Comparison of ENCODE assay signal across 9 cellular contexts in genomic region chr7:22677267-22677666, GRCh38. TPM values are rescaled to one million over a fixed set of nuclear protein-coding genes. Genes with fewer than 3 reads are reported as not detected.
A peak's percentile ranks its signal among the peaks of the same experiment; 100 is the strongest.
DNase-seq lines count a peak whose midpoint lies in the region; ATAC-seq, FAIRE-seq and TF ChIP-seq lines count a peak whose summit lies in the region.
"Not testable (repeated sequence)": the region's sequence is repeated elsewhere in the genome, so short reads cannot be mapped to it uniquely, and the experiment has no call there.
"Had no signal": no experiment of that assay in that cellular context is flagged by ENCODE, and none has a peak within 500 bp of the region (broad histone marks: within the 10 kb centered on the region; RNA-seq: fewer than 3 reads in every experiment).

No MANE protein-coding gene starts in this region.

- peak overlapping the region; percentile 31 for H3K27ac Mint-ChIP-seq in CD4-positive, alpha-beta T cell
- H3K27ac Mint-ChIP-seq in activated CD4-positive, alpha-beta memory T cell treated with anti-CD3 and anti-CD28 coated beads for 36 hours: peak overlapping the region; percentile 59
- peak overlapping the region; percentile 64 for H3K27ac Mint-ChIP-seq in activated T-helper 2 cell treated with anti-CD3 and anti-CD28 coated beads, Interferon-gamma antibody, Interleukin-2, Interleukin-4, amounts not matched to agents 10 μg/mL and 5 μg/mL and 100 μg/mL, durations not matched to agents 14 hours and 24 hours and 36 hours
- H3K27ac Mint-ChIP-seq in naive thymus-derived CD8-positive, alpha-beta T cell: peak overlapping the region in 6 of 10 donors; percentile 51 to 93 (median 74)

- FAIRE-seq in K562 (lab: Jason Lieb, UNC): not testable (repeated sequence)

- H3K36me3 ChIP-seq in OCI-LY3 (replicated peaks; ENCODE audit: low read depth, low read length): peaks cover 27% of the 10 kb centered on the region
- not testable (repeated sequence) for H3K36me3 ChIP-seq in K562 (ENCODE audit: control insufficient read depth, insufficient read depth, low read length)

- WGBS in K562 (ENCODE audit: insufficient coverage, low coverage, missing lambda C conversion rate): 22% methylated on average over 5 of the region's 5 CpGs

- ATAC-seq in CD4-positive, alpha-beta T cell (ENCODE audit: poor library complexity); K562; naive thymus-derived CD8-positive, alpha-beta T cell: not testable (repeated sequence)
- peak; percentile 31 for ATAC-seq in HG02884 (IDR thresholded peaks at IDR 0.05; ENCODE audit: unreplicated experiment)

- H4K20me1 ChIP-seq in OCI-LY3 (ENCODE audit: insufficient read depth, low read length): peaks cover 81% of the 10 kb centered on the region
- H4K20me1 ChIP-seq in K562 (replicated peaks; ENCODE audit: control insufficient read depth, insufficient read depth, low read length): not testable (repeated sequence)

- DNase-seq in CD4-positive, alpha-beta T cell; activated T-helper 2 cell treated with anti-CD3 and anti-CD28 coated beads, Interferon-gamma antibody, Interleukin-2, Interleukin-4, amounts not matched to agents 10 μg/mL and 5 μg/mL and 100 μg/mL, durations not matched to agents 14 hours and 24 hours and 36 hours (ENCODE audit: low spot score); K562 (ENCODE audit: extremely low read depth in 1 of 4, low spot score in 3 of 4); naive thymus-derived CD8-positive, alpha-beta T cell: not testable (repeated sequence)
- peak; percentile 21 for DNase-seq in activated CD4-positive, alpha-beta memory T cell treated with anti-CD3 and anti-CD28 coated beads for 36 hours

- not testable (repeated sequence) for H3K9me3 ChIP-seq in CD4-positive, alpha-beta T cell (ENCODE audit: control insufficient read depth, low read length); OCI-LY3 (ENCODE audit: insufficient read depth, low read length); K562 (replicated peaks; ENCODE audit: control insufficient read depth, insufficient read depth, low read depth, low read length)

- POLR2A ChIA-PET in CD4-positive, alpha-beta T cell (lab: Charles Lee); naive thymus-derived CD8-positive, alpha-beta T cell (lab: Charles Lee): not testable (repeated sequence)
- POLR2A ChIA-PET in activated CD4-positive, alpha-beta memory T cell treated with anti-CD3 and anti-CD28 coated beads for 36 hours (lab: Charles Lee): interaction anchor here (0.7 to 3.7 kb wide), 5 partner anchors 9 to 113 kb away, joined by 3 to 11 read pairs (median 3); no protein-coding TSS in a partner anchor
- POLR2A ChIA-PET in K562 (lab: Yijun Ruan, JAX): interaction anchor here (2.1 to 2.9 kb wide), 4 partner anchors 10 to 19 kb away, joined by 8 to 10 read pairs (median 9); no protein-coding TSS in a partner anchor

- not testable (repeated sequence) for TF ChIP-seq EP300 in K562 (IDR thresholded peaks at IDR 0.05; ENCODE audit: low read length)

- CTCF ChIA-PET in CD4-positive, alpha-beta T cell (lab: Charles Lee); K562 (lab: Yijun Ruan, JAX; ENCODE audit: low intra/inter-chr PET ratio): not testable (repeated sequence)
- CTCF ChIA-PET in activated CD4-positive, alpha-beta memory T cell treated with anti-CD3 and anti-CD28 coated beads for 36 hours (lab: Charles Lee): interaction anchor here (1.2 to 3.5 kb wide), 4 partner anchors 37 to 378 kb away, joined by 3 to 17 read pairs (median 9); no protein-coding TSS in a partner anchor

- not testable (repeated sequence) for TF ChIP-seq CTCF in CD4-positive, alpha-beta T cell (IDR thresholded peaks at IDR 0.05); OCI-LY3 (IDR thresholded peaks at IDR 0.05; ENCODE audit: low read depth, low read length); K562 (IDR thresholded peaks at IDR 0.05 in 2 of 3, conservative IDR thresholded peaks at IDR 0.05 in 1 of 3; ENCODE audit: insufficient read depth in 2 of 3, low read depth in 1 of 3, low read length in 3 of 3)

- H2AFZ ChIP-seq in OCI-LY3 (ENCODE audit: low read depth, low read length); K562 (ENCODE audit: low read depth, low read length): not testable (repeated sequence)

- H3K79me2 ChIP-seq in OCI-LY3 (ENCODE audit: low read length): peaks cover 100% of the 10 kb centered on the region
- H3K79me2 ChIP-seq in K562 (ENCODE audit: control insufficient read depth, insufficient read depth, low read length): peaks cover 40% of the 10 kb centered on the region

- not testable (repeated sequence) for H3K27me3 ChIP-seq in CD4-positive, alpha-beta T cell (ENCODE audit: control insufficient read depth, insufficient read depth, low read length); OCI-LY3 (ENCODE audit: low read depth, low read length); K562 (ENCODE audit: control insufficient read depth in 2 of 2, insufficient read depth in 2 of 2, low read length in 2 of 2)

- H3K9me3 Mint-ChIP-seq in CD4-positive, alpha-beta T cell; activated CD4-positive, alpha-beta memory T cell treated with anti-CD3 and anti-CD28 coated beads for 36 hours: not testable (repeated sequence)
- peaks cover 11% of the 10 kb centered on the region for H3K9me3 Mint-ChIP-seq in activated T-helper 2 cell treated with anti-CD3 and anti-CD28 coated beads, Interferon-gamma antibody, Interleukin-2, Interleukin-4, amounts not matched to agents 10 μg/mL and 5 μg/mL and 100 μg/mL, durations not matched to agents 14 hours and 24 hours and 36 hours
- peaks cover 0 to 10% (median 0%) of the 10 kb centered on the region in 9 donors for H3K9me3 Mint-ChIP-seq in naive thymus-derived CD8-positive, alpha-beta T cell

- intact Hi-C loops in CD4-positive, alpha-beta T cell (cut with DNase I, micrococcal nuclease); K562 (cut with micrococcal nuclease): not testable (repeated sequence)
- intact Hi-C loops in activated CD4-positive, alpha-beta memory T cell treated with anti-CD3 and anti-CD28 coated beads for 36 hours (cut with micrococcal nuclease): loop anchor here (1.0 to 5.0 kb wide), 5 partner anchors 21 to 920 kb away; partner anchors contain the start of genes CCDC126 and IL6
- intact Hi-C loops in activated T-helper 2 cell treated with anti-CD3 and anti-CD28 coated beads, Interferon-gamma antibody, Interleukin-2, Interleukin-4, amounts not matched to agents 10 μg/mL and 5 μg/mL and 100 μg/mL, durations not matched to agents 14 hours and 24 hours and 36 hours (cut with micrococcal nuclease): loop anchor here (1.0 to 5.0 kb wide), 4 partner anchors 14 to 1310 kb away; partner anchors contain the start of gene IL6

- H3K4me3 Mint-ChIP-seq in CD4-positive, alpha-beta T cell; activated CD4-positive, alpha-beta memory T cell treated with anti-CD3 and anti-CD28 coated beads for 36 hours: not testable (repeated sequence)
- peak overlapping the region; percentile 26 for H3K4me3 Mint-ChIP-seq in activated T-helper 2 cell treated with anti-CD3 and anti-CD28 coated beads, Interferon-gamma antibody, Interleukin-2, Interleukin-4, amounts not matched to agents 10 μg/mL and 5 μg/mL and 100 μg/mL, durations not matched to agents 14 hours and 24 hours and 36 hours (ENCODE audit: low read depth)
- peak overlapping the region in 8 of 10 donors; percentile 12 to 74 (median 56) for H3K4me3 Mint-ChIP-seq in naive thymus-derived CD8-positive, alpha-beta T cell

- BruUV-seq in K562 (replicated peaks; lab: Mats Ljungman, UMichigan): not testable (repeated sequence)

- H3K4me1 Mint-ChIP-seq in CD4-positive, alpha-beta T cell (ENCODE audit: low read depth): peaks cover 74% of the 10 kb centered on the region
- H3K4me1 Mint-ChIP-seq in activated CD4-positive, alpha-beta memory T cell treated with anti-CD3 and anti-CD28 coated beads for 36 hours (ENCODE audit: low read depth): peaks cover 75% of the 10 kb centered on the region
- H3K4me1 Mint-ChIP-seq in activated T-helper 2 cell treated with anti-CD3 and anti-CD28 coated beads, Interferon-gamma antibody, Interleukin-2, Interleukin-4, amounts not matched to agents 10 μg/mL and 5 μg/mL and 100 μg/mL, durations not matched to agents 14 hours and 24 hours and 36 hours (ENCODE audit: low read depth): peaks cover 82% of the 10 kb centered on the region
- peaks cover 36 to 82% (median 75%) of the 10 kb centered on the region in 4 donors for H3K4me1 Mint-ChIP-seq in naive thymus-derived CD8-positive, alpha-beta T cell

- peaks cover 67% of the 10 kb centered on the region for H3K4me1 ChIP-seq in OCI-LY3 (ENCODE audit: low read length)
- peaks cover 12 to 83% of the 10 kb centered on the region in 2 experiments for H3K4me1 ChIP-seq in K562 (replicated peaks in 1 of 2; ENCODE audit: control insufficient read depth in 2 of 2, insufficient read depth in 2 of 2, low read length in 2 of 2)

- not testable (repeated sequence) for H3K27ac ChIP-seq in CD4-positive, alpha-beta T cell (ENCODE audit: low read depth, low read length)
- H3K27ac ChIP-seq in OCI-LY3 (ENCODE audit: low read length): peak overlapping the region; percentile 96
- H3K27ac ChIP-seq in K562 (ENCODE audit: extremely low read depth, low read depth, low read length): peak overlapping the region; percentile 37; the same call in 1 of the 3 replicates

- TF ChIP-seq POLR2A in K562 (conservative IDR thresholded peaks at IDR 0.05): not testable (repeated sequence)

- H3K9ac ChIP-seq in OCI-LY3 (ENCODE audit: low read length): peak overlapping the region; percentile 53; the same call in 1 of the 2 replicates
- H3K9ac ChIP-seq in K562 (ENCODE audit: insufficient read depth in 1 of 2, low read depth in 2 of 2, low read length in 2 of 2): not testable (repeated sequence)

- in situ Hi-C loops in K562 (cut with MboI): not testable (repeated sequence)

- peak overlapping the region; percentile 54 for H3K4me3 ChIP-seq in OCI-LY3 (ENCODE audit: low read length)
- H3K4me3 ChIP-seq in K562: not testable (repeated sequence)

- H3K27me3 Mint-ChIP-seq in CD4-positive, alpha-beta T cell; activated CD4-positive, alpha-beta memory T cell treated with anti-CD3 and anti-CD28 coated beads for 36 hours; activated T-helper 2 cell treated with anti-CD3 and anti-CD28 coated beads, Interferon-gamma antibody, Interleukin-2, Interleukin-4, amounts not matched to agents 10 μg/mL and 5 μg/mL and 100 μg/mL, durations not matched to agents 14 hours and 24 hours and 36 hours (ENCODE audit: low read depth); naive thymus-derived CD8-positive, alpha-beta T cell: not testable (repeated sequence)

- TF ChIP-seq RAD21 in K562 (CRISPR knock-in tag; conservative IDR thresholded peaks at IDR 0.05 in 1 of 2, IDR thresholded peaks at IDR 0.05 in 1 of 2): not testable (repeated sequence)

- not testable (repeated sequence) for H3K9me1 ChIP-seq in K562 (ENCODE audit: control insufficient read depth, insufficient read depth, low read length)

- not testable (repeated sequence) for H3K36me3 Mint-ChIP-seq in CD4-positive, alpha-beta T cell (ENCODE audit: low read depth); activated CD4-positive, alpha-beta memory T cell treated with anti-CD3 and anti-CD28 coated beads for 36 hours; naive thymus-derived CD8-positive, alpha-beta T cell
- peaks cover 12% of the 10 kb centered on the region for H3K36me3 Mint-ChIP-seq in activated T-helper 2 cell treated with anti-CD3 and anti-CD28 coated beads, Interferon-gamma antibody, Interleukin-2, Interleukin-4, amounts not matched to agents 10 μg/mL and 5 μg/mL and 100 μg/mL, durations not matched to agents 14 hours and 24 hours and 36 hours (ENCODE audit: low read depth)

- peak overlapping the region; percentile 81 for H3K4me2 ChIP-seq in OCI-LY3 (ENCODE audit: low read length)
- H3K4me2 ChIP-seq in K562 (ENCODE audit: insufficient read depth, low read length): not testable (repeated sequence)

RNA-seq across cellular contexts. Expression of gene IL6, which starts 49.7 kb away (rescaled TPM):
- not detected for total RNA-seq in CD4-positive, alpha-beta T cell
- 1 to 10 TPM; 1.9 to 2.2 TPM for total RNA-seq in activated CD4-positive, alpha-beta memory T cell treated with anti-CD3 and anti-CD28 coated beads for 36 hours
- total RNA-seq in activated T-helper 2 cell treated with anti-CD3 and anti-CD28 coated beads, Interferon-gamma antibody, Interleukin-2, Interleukin-4, amounts not matched to agents 10 μg/mL and 5 μg/mL and 100 μg/mL, durations not matched to agents 14 hours and 24 hours and 36 hours: not detected in 2 replicates
- total RNA-seq in K562 (2011; cell fraction: chromatin; rRNA removed; ENCODE audit: low replicate concordance): 5.2 and 5.4 TPM in 2 replicates
- total RNA-seq in K562 (2011; cell fraction: nucleolus; rRNA removed): 2.2 and 6.7 TPM in 2 replicates
- 1.9 and 7.3 TPM in 2 replicates for total RNA-seq in K562 (2011; cell fraction: nucleoplasm; rRNA removed)
- 1.1 and 1.2 TPM in 2 replicates for total RNA-seq in K562 (2014; rRNA removed)
- 1.3 and 1.5 TPM in 2 replicates for total RNA-seq in K562 (2014; rRNA removed; fragmentation: Illumina TruSeq; extraction: Trizol)
- 0.68 and 0.76 TPM in 2 replicates for total RNA-seq in K562 (2015; rRNA removed; fragmentation: Illumina TruSeq; extraction: Trizol)
- 0.94 and 1.5 TPM in 2 replicates for total RNA-seq in K562 (2021)
- 1.2 and 1.6 TPM in 2 replicates for polyA plus RNA-seq in K562 (2011; rRNA removed)
- 0.48 and 0.63 TPM in 2 replicates for polyA plus RNA-seq in K562 (2011; cell fraction: cytosol; rRNA removed)
- 3.0 and 4.2 TPM in 2 replicates for polyA plus RNA-seq in K562 (2011; cell fraction: nucleus; rRNA removed)
- polyA plus RNA-seq in K562 (2012): 1.1 and 2.5 TPM in 2 replicates
- 2.0 and 2.2 TPM in 2 replicates for polyA plus RNA-seq in K562 (2014; fragmentation: Illumina TruSeq; extraction: Trizol)
- 1 to 10 TPM; 1.5 to 2.9 TPM for polyA plus RNA-seq in K562 (2014; fragmentation: Nextera tagmentation; extraction: Ambion mirVana)
- 1.2 and 2.2 TPM in 2 replicates for polyA plus RNA-seq in K562 (2014; rRNA removed)
- polyA minus RNA-seq in K562 (2011; rRNA and poly(A)+ RNA removed): 0.57 and 1.1 TPM in 2 replicates
- polyA minus RNA-seq in K562 (2011; cell fraction: cytosol; rRNA and poly(A)+ RNA removed): 1.4 and 1.5 TPM in 2 replicates
- polyA minus RNA-seq in K562 (2011; cell fraction: nucleus; rRNA and poly(A)+ RNA removed): 2.4 TPM in 2 replicates
- not detected for total RNA-seq in naive thymus-derived CD8-positive, alpha-beta T cell
- polyA plus RNA-seq in naive thymus-derived CD8-positive, alpha-beta T cell: not detected
- total RNA-seq: A673, HT-29 had no signal
